Comparison of ENCODE assay signal across 29 cellular contexts in the genomic region with DNA sequence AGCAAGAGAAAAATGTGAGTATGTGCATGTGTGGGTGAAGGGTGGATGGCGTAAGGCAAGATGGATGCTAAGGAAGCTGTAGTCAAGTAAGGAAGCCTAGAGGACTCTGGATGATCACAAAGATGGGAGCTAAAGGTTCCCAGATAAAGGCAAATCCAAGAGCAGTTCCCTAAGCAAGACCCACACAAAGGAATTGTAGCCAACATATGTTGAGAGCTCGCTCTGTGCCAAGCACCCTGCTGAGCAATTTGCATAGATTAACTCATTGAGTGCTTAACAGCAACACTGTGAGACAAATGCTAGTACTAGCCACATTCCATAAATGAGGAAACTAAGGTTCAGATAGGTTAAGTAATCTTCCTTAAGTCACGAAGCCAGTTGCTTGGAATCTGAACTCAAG.
DNase-seq lines count a peak whose midpoint lies in the region; ATAC-seq and TF ChIP-seq lines count a peak whose summit lies in the region.
"Had no signal": no experiment of that assay in that cellular context is flagged by ENCODE, and none has a peak within 500 bp of the region (broad histone marks: within the 10 kb centered on the region; RNA-seq: fewer than 3 reads in every experiment).

No MANE protein-coding gene starts in this region.

- H3K27me3 Mint-ChIP-seq in endodermal cell (ENCODE audit: insufficient read depth) (peaks cover 14% of the 10 kb centered on the region), neural progenitor cell (ENCODE audit: insufficient read depth, low read depth) (no peaks in the 10 kb centered on the region)
- H3K27me3 Mint-ChIP-seq: activated naive CD8-positive, alpha-beta T cell had no signal

- TF ChIP-seq CTCF in endodermal cell (conservative IDR thresholded peaks at IDR 0.05) = no peak
- no peak for TF ChIP-seq CTCF in neural progenitor cell (IDR thresholded peaks at IDR 0.05)
- TF ChIP-seq CTCF in left lung (IDR thresholded peaks at IDR 0.05) = no peak

- no peak overlapping the region for H3K4me3 Mint-ChIP-seq in endodermal cell
- no peak overlapping the region for H3K4me3 Mint-ChIP-seq in neural progenitor cell
- H3K4me3 Mint-ChIP-seq: activated naive CD8-positive, alpha-beta T cell; CD4-positive, CD25-positive, alpha-beta regulatory T cell; nephron progenitor cell had no signal

- no peaks in the 10 kb centered on the region for H3K79me2 ChIP-seq in neural progenitor cell (ENCODE audit: low read depth)
- H3K79me2 ChIP-seq: parathyroid adenoma had no signal

- H3K27ac ChIP-seq in endodermal cell (ENCODE audit: low read depth, low read length) (peak overlapping the region; percentile 42), neural progenitor cell (no peak overlapping the region), left lung (no peak overlapping the region)
- H3K27ac ChIP-seq: esophagus squamous epithelium, GM23248, lower lobe of right lung, parathyroid adenoma, tibial nerve had no signal

- H4K20me1 ChIP-seq in neural progenitor cell (ENCODE audit: low read depth) = no peaks in the 10 kb centered on the region

- H3K4me2 ChIP-seq in neural progenitor cell = peak overlapping the region; percentile 71
- H3K4me2 ChIP-seq: smooth muscle cell had no signal

- H3K9me3 Mint-ChIP-seq in endodermal cell (no peaks in the 10 kb centered on the region), neural progenitor cell (peaks cover 13% of the 10 kb centered on the region)

- H3K36me3 ChIP-seq in endodermal cell (ENCODE audit: control insufficient read depth, insufficient read depth, low read length) (no peaks in the 10 kb centered on the region), neural progenitor cell (no peaks in the 10 kb centered on the region), left lung (no peaks in the 10 kb centered on the region)
- H3K36me3 ChIP-seq: esophagus squamous epithelium, lower lobe of right lung, tibial nerve had no signal

- peak overlapping the region; percentile 42 for H2AFZ ChIP-seq in neural progenitor cell (replicated peaks)
- H2AFZ ChIP-seq: GM23248, parathyroid adenoma had no signal

- H3K4me1 Mint-ChIP-seq in endodermal cell (peaks cover 30% of the 10 kb centered on the region), neural progenitor cell (peaks cover 39% of the 10 kb centered on the region)
- H3K4me1 Mint-ChIP-seq: CD4-positive, CD25-positive, alpha-beta regulatory T cell had no signal

- peak overlapping the region; percentile 3 for H3K4me3 ChIP-seq in endodermal cell (ENCODE audit: low read length)
- no peak overlapping the region for H3K4me3 ChIP-seq in neural progenitor cell
- no peak overlapping the region for H3K4me3 ChIP-seq in left lung
- H3K4me3 ChIP-seq: esophagus squamous epithelium, GM23248, lower lobe of right lung, smooth muscle cell, tibial nerve had no signal

- no peak for ATAC-seq in left lung
- ATAC-seq: lower lobe of right lung, SK-N-SH treated with all-trans-retinoic acid at 6 μM for 48 hours had no signal

- peaks cover 4% of the 10 kb centered on the region for H3K4me1 ChIP-seq in endodermal cell (ENCODE audit: control insufficient read depth, insufficient read depth, low read length)
- H3K4me1 ChIP-seq in neural progenitor cell = peaks cover 32% of the 10 kb centered on the region
- H3K4me1 ChIP-seq in left lung = no peaks in the 10 kb centered on the region
- H3K4me1 ChIP-seq: esophagus squamous epithelium, lower lobe of right lung, parathyroid adenoma, tibial nerve had no signal

- WGBS in endodermal cell (ENCODE audit: insufficient coverage in 1 of 2, insufficient read length in 1 of 2), 2 experiments = 24 to 27% methylated on average over 3 of the region's 3 CpGs

- H3K27me3 ChIP-seq in endodermal cell (ENCODE audit: control insufficient read depth, insufficient read depth, low read length, poor library complexity, severe bottlenecking) (no peaks in the 10 kb centered on the region), neural progenitor cell (no peaks in the 10 kb centered on the region), left lung (no peaks in the 10 kb centered on the region)
- H3K27me3 ChIP-seq: esophagus squamous epithelium, tibial nerve had no signal

- H3K36me3 Mint-ChIP-seq in endodermal cell (ENCODE audit: low read depth) (no peaks in the 10 kb centered on the region), neural progenitor cell (peaks cover 3% of the 10 kb centered on the region)
- H3K36me3 Mint-ChIP-seq: activated naive CD8-positive, alpha-beta T cell; CD4-positive, CD25-positive, alpha-beta regulatory T cell had no signal

- intact Hi-C loops in left lung (cut with DNase I) = no loop called here

- no peaks in the 10 kb centered on the region for H3K9me3 ChIP-seq in endodermal cell (ENCODE audit: control insufficient read depth, low read length)
- H3K9me3 ChIP-seq in neural progenitor cell (ENCODE audit: low read depth) = no peaks in the 10 kb centered on the region
- no peaks in the 10 kb centered on the region for H3K9me3 ChIP-seq in left lung
- H3K9me3 ChIP-seq: esophagus squamous epithelium, lower lobe of right lung, tibial nerve had no signal

- H3K27ac Mint-ChIP-seq in endodermal cell (peak overlapping the region; percentile 81), neural progenitor cell (peak overlapping the region; percentile 55)
- H3K27ac Mint-ChIP-seq: activated naive CD8-positive, alpha-beta T cell; CD4-positive, CD25-positive, alpha-beta regulatory T cell; nephron progenitor cell had no signal

- peaks cover 20% of the 10 kb centered on the region for H3F3A ChIP-seq in neural progenitor cell (ENCODE audit: low read depth)

- DNase-seq in NCI-H748 (lab: John Stamatoyannopoulos, UW; ENCODE audit: unreplicated experiment) (peak; percentile 2), NCI-H748 treated with DMSO at 0.1 percent for 48 hours (lab: John Stamatoyannopoulos, UW) (no peak), NCI-H524 (lab: John Stamatoyannopoulos, UW) (peak; percentile 81 to 93), endodermal cell (peak; percentile 90), neural progenitor cell (ENCODE audit: low spot score) (peak; percentile 83), OCI-M2 (lab: John Stamatoyannopoulos, UW; ENCODE audit: unreplicated experiment) (no peak), GM19240 (ENCODE audit: insufficient read length, low spot score) (no peak), left lung (no peak)
- DNase-seq: 8988T; activated CD4-positive, alpha-beta T cell treated with anti-CD3 and anti-CD28 coated beads for 4 hours; activated effector memory CD4-positive, alpha-beta T cell treated with Interleukin-2 at 50 U/mL for 16 hours; aorta; CD4-positive, CD25-positive, alpha-beta regulatory T cell; EL; esophagus squamous epithelium; foreskin melanocyte; GM23248; KBM-7; kidney; lower lobe of right lung; NCI-H1105; NCI-H2081 treated with DMSO at 0.1 percent for 48 hours; NCI-H526 treated with DMSO at 0.1 percent for 48 hours; nephron progenitor cell had no signal

- H3K9ac ChIP-seq in endodermal cell (ENCODE audit: extremely low read depth, low read length, poor library complexity, severe bottlenecking) (no peak overlapping the region), neural progenitor cell (no peak overlapping the region)
- H3K9ac ChIP-seq: GM23248, parathyroid adenoma had no signal

Comparison
In these comparisons a context has a peak if more than half of its experiments do, and no peak if none do; other contexts are left out.
1. DNase-seq: peak in NCI-H748 (single experiment), NCI-H524 (2 of 2), endodermal cell (single experiment) and neural progenitor cell (single experiment); none in NCI-H748 treated with DMSO at 0.1 percent for 48 hours (single experiment), OCI-M2 (single experiment), GM19240 (single experiment) and left lung (0 of 2).